In genomic region chr6:84967389-84967788, GRCh38 we compare ENCODE assay signal across 9 cellular contexts.
A peak's percentile ranks its signal among the peaks of the same experiment; 100 is the strongest.
DNase-seq lines count a peak whose midpoint lies in the region; ATAC-seq and TF ChIP-seq lines count a peak whose summit lies in the region.
"Had no signal": no experiment of that assay in that cellular context is flagged by ENCODE, and none has a peak within 500 bp of the region (broad histone marks: within the 10 kb centered on the region; RNA-seq: fewer than 3 reads in every experiment).

No MANE protein-coding gene starts in this region.

- no peaks in the 10 kb centered on the region for H3K4me1 Mint-ChIP-seq in neural progenitor cell

- no peaks in the 10 kb centered on the region for H4K20me1 ChIP-seq in neural progenitor cell (ENCODE audit: low read depth)

- no peaks in the 10 kb centered on the region for H3K36me3 Mint-ChIP-seq in neural progenitor cell

- peaks cover 3% of the 10 kb centered on the region for H3K9me3 Mint-ChIP-seq in neural progenitor cell

- DNase-seq in GM12865 (ENCODE audit: low read depth) (peak; percentile 16), NCI-H1092 (lab: John Stamatoyannopoulos, UW) (peak; percentile 29), body of pancreas (peak; percentile 18 to 28 (median 20)), neural progenitor cell (ENCODE audit: low spot score) (peak; percentile 81), ascending aorta (ENCODE audit: low spot score in 2 of 2) (no peak), DMS79 treated with DMSO at 0.1 percent for 48 hours (lab: John Stamatoyannopoulos, UW) (no peak)
- no peak for DNase-seq in stimulated activated CD4-positive, alpha-beta T cell treated with anti-CD3 and anti-CD28 coated beads, Interleukin-4, amount 100 ng/mL, for 1 hour
- DNase-seq: NK-92 treated with Interleukin-12 subunit alpha and Interleukin-12 subunit beta, amount 100 ng/mL, for 24 hours had no signal

- no peaks in the 10 kb centered on the region for H3K36me3 ChIP-seq in body of pancreas (replicated peaks in 1 of 2; ENCODE audit: insufficient read depth in 1 of 2, low read depth in 2 of 2)
- H3K36me3 ChIP-seq in neural progenitor cell = no peaks in the 10 kb centered on the region
- H3K36me3 ChIP-seq in ascending aorta = no peaks in the 10 kb centered on the region

- H2AFZ ChIP-seq in neural progenitor cell (replicated peaks) = peak overlapping the region; percentile 92

- TF ChIP-seq CTCF in GM12865 (IDR thresholded peaks at IDR 0.05; ENCODE audit: insufficient read depth, low read depth, low read length, missing control alignments) = peak; percentile 30
- TF ChIP-seq CTCF in body of pancreas (IDR thresholded peaks at IDR 0.05) = peak in 6 of 7 experiments; percentile 35 to 66 (median 58)
- TF ChIP-seq CTCF in neural progenitor cell (IDR thresholded peaks at IDR 0.05) = peak; percentile 82
- TF ChIP-seq CTCF in ascending aorta (IDR thresholded peaks at IDR 0.05) = peak in 1 of 3 experiments; percentile 13

- H3K4me1 ChIP-seq in body of pancreas = no peaks in the 10 kb centered on the region
- no peaks in the 10 kb centered on the region for H3K4me1 ChIP-seq in neural progenitor cell
- H3K4me1 ChIP-seq in ascending aorta = no peaks in the 10 kb centered on the region

- no peaks in the 10 kb centered on the region for H3K27me3 ChIP-seq in body of pancreas
- H3K27me3 ChIP-seq in neural progenitor cell = no peaks in the 10 kb centered on the region
- H3K27me3 ChIP-seq in ascending aorta = no peaks in the 10 kb centered on the region

- H3K27me3 Mint-ChIP-seq in neural progenitor cell (ENCODE audit: insufficient read depth, low read depth) = peaks cover 2% of the 10 kb centered on the region

- no peak overlapping the region for H3K27ac Mint-ChIP-seq in neural progenitor cell

- intact Hi-C loops in body of pancreas (cut with DNase I) = no loop called here
- intact Hi-C loops in ascending aorta (cut with DNase I) = no loop called here

- ATAC-seq in body of pancreas (no peak), GM21717 (IDR thresholded peaks at IDR 0.05; ENCODE audit: unreplicated experiment) (no peak)

- no peak for TF ChIP-seq POLR2A in body of pancreas (IDR thresholded peaks at IDR 0.05)

- no peaks in the 10 kb centered on the region for H3F3A ChIP-seq in neural progenitor cell (ENCODE audit: low read depth)

- no peak overlapping the region for H3K9ac ChIP-seq in neural progenitor cell

- no peak overlapping the region for H3K4me3 Mint-ChIP-seq in neural progenitor cell

- no peaks in the 10 kb centered on the region for H3K79me2 ChIP-seq in neural progenitor cell (ENCODE audit: low read depth)

- no peak overlapping the region for H3K27ac ChIP-seq in body of pancreas
- H3K27ac ChIP-seq in neural progenitor cell = no peak overlapping the region
- H3K27ac ChIP-seq in ascending aorta = no peak overlapping the region

- H3K9me3 ChIP-seq in body of pancreas = no peaks in the 10 kb centered on the region
- H3K9me3 ChIP-seq in neural progenitor cell (ENCODE audit: low read depth) = no peaks in the 10 kb centered on the region
- peaks cover 0 to 17% of the 10 kb centered on the region in 2 donors for H3K9me3 ChIP-seq in ascending aorta

- 31 to 40% methylated on average over 7 of the region's 7 CpGs for WGBS in body of pancreas, 2 donors

- H3K4me3 ChIP-seq in GM12865 (ENCODE audit: low read depth, low read length) = no peak overlapping the region
- H3K4me3 ChIP-seq in body of pancreas = no peak overlapping the region
- H3K4me3 ChIP-seq in neural progenitor cell = peak overlapping the region; percentile 28
- H3K4me3 ChIP-seq in ascending aorta = no peak overlapping the region

- peak overlapping the region; percentile 51 for H3K4me2 ChIP-seq in neural progenitor cell

Comparison
In these comparisons a context has a peak if more than half of its experiments do, and no peak if none do; other contexts are left out.
1. DNase-seq: peak in GM12865 (single experiment), NCI-H1092 (single experiment), body of pancreas (4 of 4) and neural progenitor cell (single experiment); none in stimulated activated CD4-positive, alpha-beta T cell treated with anti-CD3 and anti-CD28 coated beads, Interleukin-4, amount 100 ng/mL, for 1 hour (single experiment), ascending aorta (0 of 2) and DMS79 treated with DMSO at 0.1 percent for 48 hours (single experiment).